In genomic region chr9:34458013-34458966, GRCh38 we compare ENCODE assay signal across 8 cellular contexts. TPM values are rescaled to one million over a fixed set of nuclear protein-coding genes. Genes with fewer than 3 reads are reported as not detected.
DNase-seq lines count a peak whose midpoint lies in the region; ATAC-seq, FAIRE-seq and TF ChIP-seq lines count a peak whose summit lies in the region.

Gene DNAI1, plus strand, starts transcription at chr9:34458805. Its CDS starts 201 bp downstream, at chr9:34459006.
Gene FAM219A, minus strand, starts transcription at chr9:34458570. Its CDS starts 307 bp downstream, at chr9:34458263.

- H3K4me1 ChIP-seq in small intestine (ENCODE audit: control insufficient read depth in 2 of 2, insufficient read depth in 1 of 2, low read depth in 1 of 2, low read length in 1 of 2): peaks cover 0 to 6% of the 10 kb centered on the region in 2 donors

- no peak for TF ChIP-seq CTCF in WTC11 (IDR thresholded peaks at IDR 0.05)
- no peak for TF ChIP-seq CTCF in cardiac fibroblast (IDR thresholded peaks at IDR 0.05; ENCODE audit: low read depth, low read length)

- H3K4me1 Mint-ChIP-seq in WTC11: peaks cover 18% of the 10 kb centered on the region

- peak within 1 kb of the TSS; percentile 86 for H3K4me3 Mint-ChIP-seq in WTC11

- H3K27me3 ChIP-seq in small intestine (ENCODE audit: control insufficient read depth in 2 of 2, insufficient read depth in 2 of 2, low read length in 2 of 2): no peaks in the 10 kb centered on the region

- CTCF ChIA-PET in WTC11 (lab: Charles Lee): interaction anchor here (0.5 to 5.6 kb wide), 11 partner anchors 20 to 303 kb away, joined by 3 to 34 read pairs (median 4); partner anchors contain the start of gene MYORG

- H3K9me3 ChIP-seq in small intestine (ENCODE audit: control insufficient read depth, low read depth): no peaks in the 10 kb centered on the region

- H3K4me3 ChIP-seq in cardiac fibroblast (replicated peaks in 1 of 2; ENCODE audit: low read depth in 2 of 2, low read length in 2 of 2) (peak within 1 kb of the TSS; percentile 79 to 94), small intestine (ENCODE audit: low read depth in 1 of 2, low read length in 2 of 2) (peak within 1 kb of the TSS; percentile 64 to 67)

- H3K27ac Mint-ChIP-seq in WTC11: peak within 1 kb of the TSS; percentile 70

- WGBS in small intestine, 3 donors: 0 to 1% (median 1%) methylated on average over 78 to 94 of the region's 94 CpGs

- H3K27me3 Mint-ChIP-seq in WTC11 (ENCODE audit: low read depth): peaks cover 32% of the 10 kb centered on the region

- no peaks in the 10 kb centered on the region for H3K9me3 Mint-ChIP-seq in WTC11

- ATAC-seq in HG03175 (IDR thresholded peaks at IDR 0.05; ENCODE audit: unreplicated experiment): peak; percentile 97
- ATAC-seq in WTC11: peak; percentile 79

- no peaks in the 10 kb centered on the region for H3K36me3 Mint-ChIP-seq in WTC11

- H3K27ac ChIP-seq in small intestine (ENCODE audit: low read depth in 1 of 2, low read length in 1 of 2): peak within 1 kb of the TSS in 1 of 2 donors; percentile 63

- FAIRE-seq in small intestine (lab: Jason Lieb, UNC): peak; percentile 30

- in situ Hi-C loops in GM18951 (cut with MboI; ENCODE audit: low sequenced_read_pairs, unreplicated experiment): no loop called here

- POLR2A ChIA-PET in WTC11 (lab: Charles Lee): interaction anchor here (0.6 to 1.1 kb wide), 4 partner anchors 8 to 1456 kb away, joined by 3 to 4 read pairs (median 3); partner anchors contain the start of gene DCTN3

- DNase-seq in AG08396 (ENCODE audit: low spot score) (peak; percentile 99), NCI-H2227 treated with DMSO at 0.1 percent for 48 hours (lab: John Stamatoyannopoulos, UW) (peak; percentile 96), WTC11 (ENCODE audit: low spot score) (peak; percentile 99), cardiac fibroblast (ENCODE audit: low read depth in 2 of 2) (peak; percentile 98 to 99), iPS-NIHi11 (ENCODE audit: low spot score) (peak; percentile 99), small intestine (peak; percentile 99)

- H3K36me3 ChIP-seq in small intestine (ENCODE audit: control insufficient read depth in 2 of 2, insufficient read depth in 2 of 2, low read length in 2 of 2): no peaks in the 10 kb centered on the region

- peak; percentile 69 for TF ChIP-seq POLR2A in GM18951 (IDR thresholded peaks at IDR 0.05; ENCODE audit: extremely low read depth, insufficient read depth, insufficient read length)

TF ChIP-seq in WTC11, 78 proteins besides CTCF, POLR2A, EP300 and RAD21:
- TF ChIP-seq SP1 (CRISPR knock-in tag; conservative IDR thresholded peaks at IDR 0.05) (peak; percentile 83), MAX (CRISPR knock-in tag; IDR thresholded peaks at IDR 0.05) (peak; percentile 44; the same call in 1 of the 2 replicates), FOXP4 (CRISPR knock-in tag; IDR thresholded peaks at IDR 0.05) (no peak), TP53 (CRISPR knock-in tag; IDR thresholded peaks at IDR 0.05) (no peak), ARID4B (CRISPR knock-in tag; IDR thresholded peaks at IDR 0.05; ENCODE audit: borderline replicate concordance) (peak; percentile 25; the same call in 1 of the 2 replicates), USF2 (CRISPR knock-in tag; IDR thresholded peaks at IDR 0.05) (0 out of 2 replicates have a peak, but pooled peaks have one; percentile 8), NFE2L1 (CRISPR knock-in tag; IDR thresholded peaks at IDR 0.05) (peak; percentile 95), FOXP1 (CRISPR knock-in tag; IDR thresholded peaks at IDR 0.05; ENCODE audit: borderline replicate concordance) (0 out of 2 replicates have a peak, but pooled peaks have one; percentile 14), MYBL2 (CRISPR knock-in tag; IDR thresholded peaks at IDR 0.05) (no peak), TEAD1 (CRISPR knock-in tag; IDR thresholded peaks at IDR 0.05) (0 out of 2 replicates have a peak, but pooled peaks have one; percentile 35)

RNA-seq across cellular contexts. Expression of gene DNAI1, which starts in this region (rescaled TPM):
- total RNA-seq in WTC11 (2021): 1.5 to 2.1 TPM (median 1.6 TPM) in 3 replicates
- polyA plus RNA-seq in small intestine: not detected

RNA-seq across cellular contexts. Expression of gene FAM219A, which starts in this region (rescaled TPM):
- 17.2 to 20.6 TPM (median 19.5 TPM) in 3 replicates for total RNA-seq in WTC11 (2021)
- 1 to 10 TPM; 2.7 to 9.0 (median 3.8) TPM for polyA plus RNA-seq in small intestine
